22 cellular contexts compared by ENCODE assay signal in the genomic region with DNA sequence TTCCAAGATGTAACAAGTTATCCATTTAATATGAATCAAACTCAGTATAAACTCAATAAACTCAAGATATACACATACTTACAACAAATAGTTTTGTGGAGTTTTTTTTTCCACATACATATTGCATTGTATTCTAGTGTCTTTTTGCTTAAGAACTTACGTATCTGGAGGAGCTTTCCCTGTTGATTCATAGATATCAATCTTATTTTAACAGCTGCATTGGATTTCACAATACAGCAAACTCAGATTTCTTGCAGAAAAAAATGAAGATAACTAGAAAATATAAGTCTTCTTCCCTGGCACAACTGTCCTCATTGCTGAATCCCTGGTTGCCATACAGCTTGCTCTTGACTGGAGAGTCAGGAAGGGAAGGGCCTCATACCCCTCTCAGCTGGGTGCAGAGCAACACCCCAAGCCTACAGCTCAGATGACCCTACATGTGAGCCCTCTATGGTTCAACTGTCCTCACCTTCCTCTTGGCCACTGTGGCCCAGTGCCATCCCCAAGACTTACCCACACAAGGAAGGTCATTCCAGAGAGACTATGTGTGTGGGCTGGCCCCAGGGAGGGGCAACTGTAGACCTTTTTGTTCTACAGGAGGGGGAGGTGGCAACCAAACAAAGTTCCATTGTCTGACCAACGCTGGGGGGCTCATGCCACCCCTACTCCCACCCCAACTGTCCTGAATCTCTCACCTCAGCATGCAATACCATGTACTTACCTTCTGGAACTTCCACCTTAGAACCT. TPM values are rescaled to one million over a fixed set of nuclear protein-coding genes. Genes with fewer than 3 reads are reported as not detected.
DNase-seq lines count a peak whose midpoint lies in the region; ATAC-seq and TF ChIP-seq lines count a peak whose summit lies in the region.
"Had no signal": no experiment of that assay in that cellular context is flagged by ENCODE, and none has a peak within 500 bp of the region (broad histone marks: within the 10 kb centered on the region; RNA-seq: fewer than 3 reads in every experiment).

No MANE protein-coding gene starts in this region.

- DNase-seq in right cardiac atrium, result no peak
- DNase-seq in cardiac septum (ENCODE audit: low spot score), result no peak
- DNase-seq in adrenal gland, result no peak
- no peak for DNase-seq in glutamatergic neuron
- peak; percentile 33 for DNase-seq in testis
- DNase-seq in effector CD4-positive, alpha-beta T cell, result no peak
- DNase-seq in NCI-H146 (lab: John Stamatoyannopoulos, UW), result no peak
- DNase-seq: activated CD4-positive, alpha-beta T cell treated with anti-CD3 and anti-CD28 coated beads for 1 hour; activated naive CD4-positive, alpha-beta T cell; Calu3; effector memory CD4-positive, alpha-beta T cell; NCI-H1694; nephron progenitor cell; Right ventricle myocardium superior had no signal

- H3K4me1 Mint-ChIP-seq in glutamatergic neuron (ENCODE audit: low read depth, unreplicated experiment), result peaks cover 42% of the 10 kb centered on the region

- TF ChIP-seq CTCF in adrenal gland (IDR thresholded peaks at IDR 0.05), result no peak
- TF ChIP-seq CTCF in glutamatergic neuron (IDR thresholded peaks at IDR 0.05; ENCODE audit: partially characterized antibody, unreplicated experiment), result no peak
- TF ChIP-seq CTCF in testis (IDR thresholded peaks at IDR 0.05), result no peak

- H3K27me3 ChIP-seq in right cardiac atrium (ENCODE audit: control insufficient read depth, insufficient read depth) (no peaks in the 10 kb centered on the region), adrenal gland (no peaks in the 10 kb centered on the region), testis (no peaks in the 10 kb centered on the region)

- H3K9me3 ChIP-seq in right cardiac atrium (ENCODE audit: control insufficient read depth, low read length), result no peaks in the 10 kb centered on the region
- H3K9me3 ChIP-seq in adrenal gland (replicated peaks in 1 of 3), result no peaks in the 10 kb centered on the region
- H3K9me3 ChIP-seq in testis, result no peaks in the 10 kb centered on the region

- no peak for ATAC-seq in right cardiac atrium
- ATAC-seq in HG03025 (IDR thresholded peaks at IDR 0.05; ENCODE audit: low FRiP score, unreplicated experiment), result no peak

- no peaks in the 10 kb centered on the region for H3K36me3 Mint-ChIP-seq in glutamatergic neuron (ENCODE audit: unreplicated experiment)

- H3K4me3 ChIP-seq in right cardiac atrium (ENCODE audit: low read length) (no peak overlapping the region), adrenal gland (no peak overlapping the region), testis (no peak overlapping the region)
- H3K4me3 ChIP-seq: GM12878 had no signal

- peaks cover 0 to 4% of the 10 kb centered on the region in 2 donors for H3K36me3 ChIP-seq in adrenal gland (replicated peaks in 1 of 2)
- no peaks in the 10 kb centered on the region for H3K36me3 ChIP-seq in testis (ENCODE audit: low read depth, missing control alignments)

- H3K4me3 Mint-ChIP-seq in glutamatergic neuron (ENCODE audit: unreplicated experiment), result peak overlapping the region; percentile 68
- H3K4me3 Mint-ChIP-seq: nephron progenitor cell had no signal

- peaks cover 7% of the 10 kb centered on the region for H3K4me1 ChIP-seq in right cardiac atrium (ENCODE audit: control insufficient read depth, insufficient read depth, low read length)
- peaks cover 16 to 26% of the 10 kb centered on the region in 2 donors for H3K4me1 ChIP-seq in adrenal gland (replicated peaks in 1 of 2)
- H3K4me1 ChIP-seq in testis, result peaks cover 34% of the 10 kb centered on the region

- intact Hi-C loops in right cardiac atrium (cut with DNase I), result no loop called here
- intact Hi-C loops in cardiac septum (cut with DNase I), result no loop called here
- intact Hi-C loops in adrenal gland (cut with DNase I), result loop anchor here (5.0 kb wide), 1 partner anchor 59 kb away; a partner anchor contains a TSS
- intact Hi-C loops in testis (cut with DNase I; ENCODE audit: low total_unique reads), result no loop called here

- H3K27ac ChIP-seq in right cardiac atrium (ENCODE audit: low read length) (peak overlapping the region; percentile 19), adrenal gland (peak overlapping the region in 3 of 5 donors; percentile 0 to 71 (median 16)), testis (no peak overlapping the region)
- H3K27ac ChIP-seq: KMS-11 had no signal

- peak overlapping the region; percentile 65 for H3K27ac Mint-ChIP-seq in glutamatergic neuron (ENCODE audit: unreplicated experiment)
- H3K27ac Mint-ChIP-seq: nephron progenitor cell had no signal

- WGBS in right cardiac atrium, result 55% methylated on average over 2 of the region's 2 CpGs
- WGBS in adrenal gland, 4 donors, result 42 to 58% (median 48%) methylated on average over 2 of the region's 2 CpGs
- 49 to 66% methylated on average over 2 of the region's 2 CpGs for WGBS in testis, 2 donors

- TF ChIP-seq POLR2A in adrenal gland (IDR thresholded peaks at IDR 0.05) (no peak), testis (IDR thresholded peaks at IDR 0.05) (no peak)

- peaks cover 2% of the 10 kb centered on the region for H3K27me3 Mint-ChIP-seq in glutamatergic neuron (ENCODE audit: unreplicated experiment)

- peaks cover 10% of the 10 kb centered on the region for H3K9me3 Mint-ChIP-seq in glutamatergic neuron (ENCODE audit: unreplicated experiment)
- H3K9me3 Mint-ChIP-seq: nephron progenitor cell had no signal

RNA-seq across cellular contexts. Expression of a gene that starts 1.7 kb away (rescaled TPM):
- total RNA-seq in right cardiac atrium (10 to 100 TPM in 1 of 4 donors, 1 to 10 TPM in 3; 4.8 to 10.2 (median 8.5) TPM), cardiac septum (1.5 TPM), adrenal gland (1 to 10 TPM in 6 of 8 donors, under 1 TPM in 2; 0.66 to 5.1 (median 2.8) TPM), glutamatergic neuron (ENCODE audit: unreplicated experiment) (16.4 TPM), testis (1 to 10 TPM; 2.3 to 4.2 TPM)
- polyA plus RNA-seq in right cardiac atrium (23.2 TPM), adrenal gland (1 to 10 TPM; 4.1 to 9.5 (median 7.9) TPM), testis (ENCODE audit: insufficient read depth, low read depth, low replicate concordance) (4.7 TPM)

RNA-seq across cellular contexts. Expression of a gene that starts 6.1 kb away (rescaled TPM):
- 100 to 1,000 TPM; 236 to 275 (median 248) TPM for total RNA-seq in right cardiac atrium
- polyA plus RNA-seq in right cardiac atrium, result 167 TPM
- total RNA-seq in cardiac septum, result 306 TPM
- total RNA-seq in adrenal gland, result 100 to 1,000 TPM in 7 of 8 donors, 10 to 100 TPM in 1; 54.9 to 434 (median 300) TPM
- 100 to 1,000 TPM in 1 of 3 donors, 10 to 100 TPM in 2; 57.8 to 404 (median 63.6) TPM for polyA plus RNA-seq in adrenal gland
- 170 TPM for total RNA-seq in glutamatergic neuron (ENCODE audit: unreplicated experiment)
- total RNA-seq in testis, result 10 to 100 TPM; 55.3 to 84.2 TPM
- polyA plus RNA-seq in testis (ENCODE audit: insufficient read depth, low read depth, low replicate concordance), result 188 TPM

RNA-seq across cellular contexts. Expression of a gene that starts 49.5 kb away (rescaled TPM):
- under 1 TPM; 0.21 to 0.94 (median 0.57) TPM for total RNA-seq in right cardiac atrium
- polyA plus RNA-seq in right cardiac atrium, result 0.45 TPM
- 0.38 TPM for total RNA-seq in cardiac septum
- total RNA-seq in adrenal gland, result under 1 TPM in 3 of 8 donors, not detected in 5; 0.27 to 0.39 (median 0.39) TPM
- polyA plus RNA-seq in adrenal gland, result under 1 TPM in 2 of 3 donors, not detected in 1; 0.13 to 0.27 TPM
- 1.1 TPM for total RNA-seq in glutamatergic neuron (ENCODE audit: unreplicated experiment)
- total RNA-seq in testis, result 1 to 10 TPM in 1 of 2 donors, under 1 TPM in 1; 0.79 to 3.0 TPM
- polyA plus RNA-seq in testis (ENCODE audit: insufficient read depth, low read depth, low replicate concordance), result 4.3 TPM
- total RNA-seq: Calu3 had no signal
- polyA plus RNA-seq: AG04450 had no signal

RNA-seq across cellular contexts. Expression of a gene that starts 59.6 kb away (rescaled TPM):
- total RNA-seq in right cardiac atrium, result not detected
- polyA plus RNA-seq in right cardiac atrium, result not detected
- not detected for total RNA-seq in cardiac septum
- total RNA-seq in adrenal gland, result not detected
- polyA plus RNA-seq in adrenal gland, result under 1 TPM in 1 of 3 donors, not detected in 2; 0.29 TPM
- total RNA-seq in glutamatergic neuron (ENCODE audit: unreplicated experiment), result not detected
- 10 to 100 TPM in 1 of 2 donors, 1 to 10 TPM in 1; 3.8 to 13.9 TPM for total RNA-seq in testis
- polyA plus RNA-seq in testis (ENCODE audit: insufficient read depth, low read depth, low replicate concordance), result 45.4 TPM
- total RNA-seq: bronchial epithelial cell; Calu3; frontal cortex; GM12878; lower leg skin; Right ventricle myocardium superior; T-helper 1 cell treated with Interleukin-12 subunit alpha and Interleukin-12 subunit beta and Interleukin-4 antibody, amounts not matched to agents 30 ng/mL and 1 ng/mL, for 36 hours had no signal
- polyA plus RNA-seq: AG04450, GM12878 had no signal

Comparison
In these comparisons a context has a peak if more than half of its experiments do, and no peak if none do; other contexts are left out.
1. H3K27ac ChIP-seq: peak in right cardiac atrium (single experiment) and adrenal gland (3 of 5); none in testis (0 of 2).
2. intact Hi-C loops: an anchor here in adrenal gland (5.0 kb wide); none called in right cardiac atrium, cardiac septum and testis.